Comparison of ENCODE assay signal across 19 cellular contexts in the genomic region with DNA sequence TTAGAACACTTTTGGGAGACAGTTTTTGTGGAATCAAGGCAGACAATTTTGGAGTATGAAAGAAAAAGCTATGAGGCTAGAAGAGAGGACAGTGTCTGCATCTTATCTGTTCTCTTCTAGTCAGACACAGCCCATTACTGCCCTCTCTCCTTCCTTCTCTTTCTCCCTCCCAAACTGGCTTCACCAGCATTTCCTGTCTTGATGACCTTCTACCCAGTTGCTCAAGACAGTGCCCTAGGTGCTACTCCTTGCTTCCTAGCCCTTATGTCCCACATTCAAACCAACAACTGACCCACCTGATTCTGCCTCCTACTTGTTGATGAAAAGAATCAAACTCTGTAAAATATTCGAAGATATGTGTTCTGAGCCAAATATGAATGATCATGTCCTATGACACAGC.
A peak's percentile ranks its signal among the peaks of the same experiment; 100 is the strongest.
DNase-seq lines count a peak whose midpoint lies in the region; ATAC-seq, FAIRE-seq and TF ChIP-seq lines count a peak whose summit lies in the region.
"Had no signal": no experiment of that assay in that cellular context is flagged by ENCODE, and none has a peak within 500 bp of the region (broad histone marks: within the 10 kb centered on the region; RNA-seq: fewer than 3 reads in every experiment).

No MANE protein-coding gene starts in this region.

- H3K4me3 ChIP-seq in PC-3 (ENCODE audit: low read length): no peak overlapping the region
- H3K4me3 ChIP-seq in K562: no peak overlapping the region
- H3K4me3 ChIP-seq in uterus: no peak overlapping the region
- H3K4me3 ChIP-seq: coronary artery, ovary had no signal

- H3K9me3 ChIP-seq in PC-3 (ENCODE audit: low read length) (no peaks in the 10 kb centered on the region), K562 (replicated peaks; ENCODE audit: control insufficient read depth, insufficient read depth, low read depth, low read length) (no peaks in the 10 kb centered on the region), uterus (no peaks in the 10 kb centered on the region)
- H3K9me3 ChIP-seq: ovary, SK-N-SH had no signal

- no peaks in the 10 kb centered on the region for H3F3A ChIP-seq in PC-3 (ENCODE audit: low read length, unreplicated experiment)

- DNase-seq in stimulated activated naive CD8-positive, alpha-beta T cell treated with anti-CD3 and anti-CD28 coated beads, Interleukin-15, amount 100 ng/mL, for 72 hours: no peak
- DNase-seq in PC-3: peak; percentile 51
- no peak for DNase-seq in K562 (ENCODE audit: extremely low read depth in 1 of 4, low spot score in 3 of 4)
- DNase-seq in uterus: no peak
- no peak for DNase-seq in HuH-7 (ENCODE audit: low spot score)
- DNase-seq: activated CD4-positive, CD25-positive, alpha-beta regulatory T cell treated with anti-CD3 and anti-CD28 coated beads, Interleukin-2, amount 50 U/mL, for 72 hours; activated T-cell treated with anti-CD3 and anti-CD28 coated beads, Interleukin-2, amount 50 U/mL, for 1 hour; aorta; DMS79; kidney; NCI-H2107; ovary; SK-N-SH; small intestine had no signal

- H3K9me2 ChIP-seq in PC-3 (replicated peaks; ENCODE audit: low read length): no peaks in the 10 kb centered on the region
- H3K9me2 ChIP-seq: SK-N-SH had no signal

- CTCF ChIA-PET in PC-3 (lab: Charles Lee): no interaction called here
- CTCF ChIA-PET in K562 (lab: Yijun Ruan, JAX; ENCODE audit: low intra/inter-chr PET ratio): no interaction called here

- H3K27me3 ChIP-seq in PC-3 (ENCODE audit: low read length) (no peaks in the 10 kb centered on the region), K562 (ENCODE audit: control insufficient read depth in 2 of 2, insufficient read depth in 2 of 2, low read length in 2 of 2) (peaks cover 0 to 8% of the 10 kb centered on the region in 2 experiments; a peak in 1 of 5 replicates), uterus (no peaks in the 10 kb centered on the region)
- H3K27me3 ChIP-seq: ovary had no signal

- H4K20me1 ChIP-seq in PC-3 (ENCODE audit: low read length) (no peaks in the 10 kb centered on the region), K562 (replicated peaks; ENCODE audit: control insufficient read depth, insufficient read depth, low read length) (no peaks in the 10 kb centered on the region)

- POLR2A ChIA-PET in PC-3 (lab: Charles Lee; ENCODE audit: unreplicated experiment): no interaction called here
- POLR2A ChIA-PET in K562 (lab: Yijun Ruan, JAX): no interaction called here

- H3K9me1 ChIP-seq in K562 (ENCODE audit: control insufficient read depth, insufficient read depth, low read length): no peaks in the 10 kb centered on the region

- no peak for TF ChIP-seq EP300 in K562 (IDR thresholded peaks at IDR 0.05; ENCODE audit: low read length)

- WGBS in K562 (ENCODE audit: insufficient coverage, low coverage, missing lambda C conversion rate): 0% methylated on average over 1 of the region's 1 CpG

- no TSS peak for BruUV-seq in PC-3 (replicated peaks; lab: Mats Ljungman, UMichigan)
- BruUV-seq in K562 (replicated peaks; lab: Mats Ljungman, UMichigan): no TSS peak

- H3K4me1 Mint-ChIP-seq in stimulated activated naive CD8-positive, alpha-beta T cell treated with anti-CD3 and anti-CD28 coated beads, Interleukin-15, Interleukin-2, amounts not matched to agents 100 ng/mL and 50 ng/mL, for 24 hours (ENCODE audit: low read depth): peaks cover 71% of the 10 kb centered on the region
- H3K4me1 Mint-ChIP-seq in stimulated activated naive CD8-positive, alpha-beta T cell treated with anti-CD3 and anti-CD28 coated beads, Interleukin-15, amount 100 ng/mL, for 72 hours: peaks cover 80% of the 10 kb centered on the region

- peak overlapping the region; percentile 10 for H3K27ac Mint-ChIP-seq in stimulated activated naive CD8-positive, alpha-beta T cell treated with anti-CD3 and anti-CD28 coated beads, Interleukin-15, Interleukin-2, amounts not matched to agents 100 ng/mL and 50 ng/mL, for 24 hours
- H3K27ac Mint-ChIP-seq in stimulated activated naive CD8-positive, alpha-beta T cell treated with anti-CD3 and anti-CD28 coated beads, Interleukin-15, amount 100 ng/mL, for 72 hours: no peak overlapping the region

- no peak for TF ChIP-seq CTCF in PC-3 (conservative IDR thresholded peaks at IDR 0.05; ENCODE audit: low read depth, low read length)
- no peak for TF ChIP-seq CTCF in K562 (IDR thresholded peaks at IDR 0.05 in 2 of 3, conservative IDR thresholded peaks at IDR 0.05 in 1 of 3; ENCODE audit: insufficient read depth in 2 of 3, low read depth in 1 of 3, low read length in 3 of 3)
- no peak for TF ChIP-seq CTCF in uterus (IDR thresholded peaks at IDR 0.05)

- H3K79me2 ChIP-seq in PC-3 (ENCODE audit: low read length) (no peaks in the 10 kb centered on the region), K562 (ENCODE audit: control insufficient read depth, insufficient read depth, low read length) (no peaks in the 10 kb centered on the region)

- no peak for FAIRE-seq in K562 (lab: Jason Lieb, UNC)
- FAIRE-seq: kidney, small intestine had no signal

- H3K9me3 Mint-ChIP-seq in stimulated activated naive CD8-positive, alpha-beta T cell treated with anti-CD3 and anti-CD28 coated beads, Interleukin-15, Interleukin-2, amounts not matched to agents 100 ng/mL and 50 ng/mL, for 24 hours: no peaks in the 10 kb centered on the region
- H3K9me3 Mint-ChIP-seq in stimulated activated naive CD8-positive, alpha-beta T cell treated with anti-CD3 and anti-CD28 coated beads, Interleukin-15, amount 100 ng/mL, for 72 hours: no peaks in the 10 kb centered on the region

- H3K9ac ChIP-seq in PC-3 (ENCODE audit: low read length): no peak overlapping the region
- H3K9ac ChIP-seq in K562 (ENCODE audit: insufficient read depth in 1 of 2, low read depth in 2 of 2, low read length in 2 of 2): no peak overlapping the region
- H3K9ac ChIP-seq: SK-N-SH had no signal

- peaks cover 24% of the 10 kb centered on the region for H3K4me1 ChIP-seq in PC-3 (ENCODE audit: insufficient read depth, low read length)
- no peaks in the 10 kb centered on the region; a peak in 1 of 5 replicates for H3K4me1 ChIP-seq in K562 (replicated peaks in 1 of 2; ENCODE audit: control insufficient read depth in 2 of 2, insufficient read depth in 2 of 2, low read length in 2 of 2)
- peaks cover 10 to 13% of the 10 kb centered on the region in 2 donors for H3K4me1 ChIP-seq in uterus

- TF ChIP-seq POLR2A in K562 (conservative IDR thresholded peaks at IDR 0.05) (no peak), uterus (IDR thresholded peaks at IDR 0.05) (no peak), GM18505 (IDR thresholded peaks at IDR 0.05; ENCODE audit: borderline replicate concordance, extremely low read depth, insufficient read depth, insufficient read length) (no peak)

- ATAC-seq in stimulated activated naive CD8-positive, alpha-beta T cell treated with anti-CD3 and anti-CD28 coated beads, Interleukin-15, amount 100 ng/mL, for 72 hours: no peak
- ATAC-seq in PC-3: no peak
- ATAC-seq in K562: no peak
- no peak for ATAC-seq in HG02623 (IDR thresholded peaks at IDR 0.05; ENCODE audit: unreplicated experiment)
- no peak for ATAC-seq in GM18505 (IDR thresholded peaks at IDR 0.05; ENCODE audit: unreplicated experiment)

- in situ Hi-C loops in K562 (cut with MboI): no loop called here

- H3K27me3 Mint-ChIP-seq in stimulated activated naive CD8-positive, alpha-beta T cell treated with anti-CD3 and anti-CD28 coated beads, Interleukin-15, Interleukin-2, amounts not matched to agents 100 ng/mL and 50 ng/mL, for 24 hours: no peaks in the 10 kb centered on the region
- H3K27me3 Mint-ChIP-seq in stimulated activated naive CD8-positive, alpha-beta T cell treated with anti-CD3 and anti-CD28 coated beads, Interleukin-15, amount 100 ng/mL, for 72 hours: no peaks in the 10 kb centered on the region

- H3K36me3 Mint-ChIP-seq in stimulated activated naive CD8-positive, alpha-beta T cell treated with anti-CD3 and anti-CD28 coated beads, Interleukin-15, Interleukin-2, amounts not matched to agents 100 ng/mL and 50 ng/mL, for 24 hours (ENCODE audit: low read depth): no peaks in the 10 kb centered on the region

- intact Hi-C loops in PC-3 (cut with micrococcal nuclease): no loop called here
- intact Hi-C loops in K562 (cut with micrococcal nuclease): no loop called here
- intact Hi-C loops in uterus (cut with DNase I; ENCODE audit: low total_unique reads): no loop called here

- TF ChIP-seq RAD21 in K562 (CRISPR knock-in tag; conservative IDR thresholded peaks at IDR 0.05 in 1 of 2, IDR thresholded peaks at IDR 0.05 in 1 of 2): no peak

- no peak overlapping the region for H3K4me3 Mint-ChIP-seq in stimulated activated naive CD8-positive, alpha-beta T cell treated with anti-CD3 and anti-CD28 coated beads, Interleukin-15, Interleukin-2, amounts not matched to agents 100 ng/mL and 50 ng/mL, for 24 hours
- no peak overlapping the region for H3K4me3 Mint-ChIP-seq in stimulated activated naive CD8-positive, alpha-beta T cell treated with anti-CD3 and anti-CD28 coated beads, Interleukin-15, amount 100 ng/mL, for 72 hours

- H3K36me3 ChIP-seq in PC-3 (ENCODE audit: low read depth, low read length): no peaks in the 10 kb centered on the region
- H3K36me3 ChIP-seq in K562 (ENCODE audit: control insufficient read depth, insufficient read depth, low read length): no peaks in the 10 kb centered on the region
- H3K36me3 ChIP-seq in uterus: no peaks in the 10 kb centered on the region
- H3K36me3 ChIP-seq: ovary had no signal

- H3K27ac ChIP-seq in PC-3 (ENCODE audit: low read length) (no peak overlapping the region), K562 (ENCODE audit: extremely low read depth, low read depth, low read length) (no peak overlapping the region), uterus (peak overlapping the region; percentile 87 to 92)
- H3K27ac ChIP-seq: coronary artery, epithelial cell of prostate, ovary had no signal

- H3K4me2 ChIP-seq in PC-3 (ENCODE audit: low read length) (peak overlapping the region; percentile 43), K562 (ENCODE audit: insufficient read depth, low read length) (no peak overlapping the region)

- no peak overlapping the region for H2AFZ ChIP-seq in PC-3 (ENCODE audit: low read length)
- H2AFZ ChIP-seq in K562 (ENCODE audit: low read depth, low read length): no peak overlapping the region

TF ChIP-seq in K562, 482 proteins besides CTCF, POLR2A, EP300 and RAD21:
- TF ChIP-seq ZNF57 (CRISPR knock-in tag; IDR thresholded peaks at IDR 0.05): no peak
- 0 out of 2 replicates have a peak, but pooled peaks have one; percentile 33 for TF ChIP-seq ZNF311 (CRISPR knock-in tag; IDR thresholded peaks at IDR 0.05)

Comparison
In these comparisons a context has a peak if more than half of its experiments do, and no peak if none do; other contexts are left out.
1. H3K27ac ChIP-seq: peak in uterus (2 of 2); none in PC-3 (single experiment) and K562 (single experiment).